1 cellular context compared by ENCODE assay signal in the genomic region with DNA sequence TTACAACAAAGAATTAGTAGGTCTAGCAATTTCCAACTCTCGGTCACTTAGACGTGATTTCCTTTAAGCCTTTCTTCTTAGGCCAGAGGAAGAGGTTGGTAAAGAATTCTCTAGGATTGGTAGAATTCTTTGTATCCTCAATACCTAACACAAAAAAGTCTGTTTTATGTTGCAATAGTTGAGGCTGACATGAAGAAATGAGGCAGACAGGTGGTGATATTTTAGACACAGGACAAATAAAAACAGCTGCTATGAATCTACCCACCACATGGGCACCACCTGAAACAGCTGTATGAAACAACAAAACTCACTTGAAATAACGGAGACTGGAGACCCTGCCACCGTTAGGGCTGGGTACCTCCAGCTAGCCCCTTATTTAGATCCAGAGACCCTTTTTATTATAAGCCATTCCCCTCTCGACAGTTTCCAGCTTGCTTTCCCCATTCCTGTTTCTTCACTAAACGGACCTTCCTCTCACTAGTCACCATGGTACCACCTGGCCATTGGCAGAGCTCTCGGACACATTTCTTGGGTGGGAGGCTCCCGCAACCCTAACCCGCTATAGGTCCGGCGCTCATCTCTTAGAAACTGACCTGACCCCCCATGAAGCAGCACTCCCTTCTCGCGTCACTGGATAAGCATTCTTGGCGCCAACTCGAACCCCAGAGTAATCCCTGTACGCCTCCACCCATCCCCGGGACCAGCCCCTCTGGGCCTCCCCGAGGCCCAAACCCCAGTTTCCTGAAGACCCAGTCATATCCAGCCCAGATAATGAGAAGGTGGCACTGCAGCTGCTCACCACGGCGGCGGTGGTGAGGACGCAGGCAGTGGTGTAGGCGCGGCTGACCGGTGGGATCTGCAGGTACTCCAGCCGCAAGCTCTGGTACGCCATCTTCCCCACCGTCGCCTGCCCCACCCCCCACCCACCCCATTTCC.
TF ChIP-seq lines count a peak whose summit lies in the region.

DERL2 (minus strand) TSS at position 909 of the 936 bp plus-strand sequence; CDS start at position 892, 17 bp downstream.

TF ChIP-seq in HEK293, 187 proteins besides CTCF, POLR2A, EP300 and RAD21 (continued from another document):
- TF ChIP-seq, protein P1, sequence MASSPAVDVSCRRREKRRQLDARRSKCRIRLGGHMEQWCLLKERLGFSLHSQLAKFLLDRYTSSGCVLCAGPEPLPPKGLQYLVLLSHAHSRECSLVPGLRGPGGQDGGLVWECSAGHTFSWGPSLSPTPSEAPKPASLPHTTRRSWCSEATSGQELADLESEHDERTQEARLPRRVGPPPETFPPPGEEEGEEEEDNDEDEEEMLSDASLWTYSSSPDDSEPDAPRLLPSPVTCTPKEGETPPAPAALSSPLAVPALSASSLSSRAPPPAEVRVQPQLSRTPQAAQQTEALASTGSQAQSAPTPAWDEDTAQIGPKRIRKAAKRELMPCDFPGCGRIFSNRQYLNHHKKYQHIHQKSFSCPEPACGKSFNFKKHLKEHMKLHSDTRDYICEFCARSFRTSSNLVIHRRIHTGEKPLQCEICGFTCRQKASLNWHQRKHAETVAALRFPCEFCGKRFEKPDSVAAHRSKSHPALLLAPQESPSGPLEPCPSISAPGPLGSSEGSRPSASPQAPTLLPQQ (tag by site-specific recombination; IDR thresholded peaks at IDR 0.05): peak; percentile 16; the same call in 1 of the 2 replicates
- TF ChIP-seq ZBTB20 (tag by site-specific recombination; IDR thresholded peaks at IDR 0.05) (no peak), ZFHX2 (tag by site-specific recombination; conservative IDR thresholded peaks at IDR 0.05) (peak; percentile 69), KLF8 (tag by site-specific recombination; IDR thresholded peaks at IDR 0.05) (peak; percentile 72), ZNF48 (tag by site-specific recombination; IDR thresholded peaks at IDR 0.05) (no peak), KLF16 (tag by site-specific recombination; IDR thresholded peaks at IDR 0.05) (0 out of 2 replicates have a peak, but pooled peaks have one; percentile 42), GLI4 (tag by site-specific recombination; IDR thresholded peaks at IDR 0.05) (0 out of 2 replicates have a peak, but pooled peaks have one; percentile 58), ZNF140 (tag by site-specific recombination; IDR thresholded peaks at IDR 0.05) (no peak), ZNF350 (tag by site-specific recombination; IDR thresholded peaks at IDR 0.05) (no peak), ZNF16 (tag by site-specific recombination; IDR thresholded peaks at IDR 0.05; ENCODE audit: low read depth) (no peak), ZNF23 (tag by site-specific recombination; IDR thresholded peaks at IDR 0.05; ENCODE audit: borderline replicate concordance) (no peak), ZNF416 (tag by site-specific recombination; IDR thresholded peaks at IDR 0.05) (no peak), ZNF510 (tag by site-specific recombination; IDR thresholded peaks at IDR 0.05; ENCODE audit: insufficient replicate concordance) (no peak), GLIS1 (tag by site-specific recombination; IDR thresholded peaks at IDR 0.05) (peak; percentile 72), KLF7 (tag by site-specific recombination; IDR thresholded peaks at IDR 0.05; ENCODE audit: borderline replicate concordance) (peak; percentile 38; the same call in 1 of the 2 replicates), GFI1B (tag by site-specific recombination; IDR thresholded peaks at IDR 0.05) (no peak), OVOL3 (tag by site-specific recombination; IDR thresholded peaks at IDR 0.05) (no peak), ZNF184 (tag by site-specific recombination; IDR thresholded peaks at IDR 0.05) (0 out of 2 replicates have a peak, but pooled peaks have one; percentile 30), ZNF707 (tag by site-specific recombination; IDR thresholded peaks at IDR 0.05) (no peak), MEIS1 (CRISPR knock-in tag; IDR thresholded peaks at IDR 0.05; ENCODE audit: borderline replicate concordance) (no peak), ZNF24 (tag by site-specific recombination; IDR thresholded peaks at IDR 0.05) (peak; percentile 68; the same call in 1 of the 2 replicates), ZNF423 (tag by site-specific recombination; IDR thresholded peaks at IDR 0.05) (0 out of 2 replicates have a peak, but pooled peaks have one; percentile 23), ZFP41 (tag by site-specific recombination; IDR thresholded peaks at IDR 0.05; ENCODE audit: borderline replicate concordance) (no peak), ZNF324 (tag by site-specific recombination; IDR thresholded peaks at IDR 0.05) (0 out of 2 replicates have a peak, but pooled peaks have one; percentile 46), ZBTB11 (tag by site-specific recombination; conservative IDR thresholded peaks at IDR 0.05; ENCODE audit: low read depth) (peak; percentile 58), ZNF214 (tag by site-specific recombination; IDR thresholded peaks at IDR 0.05; ENCODE audit: borderline replicate concordance) (no peak), ZNF394 (tag by site-specific recombination; IDR thresholded peaks at IDR 0.05; ENCODE audit: borderline replicate concordance) (peak; percentile 42; the same call in 1 of the 2 replicates), ZNF664 (tag by site-specific recombination; IDR thresholded peaks at IDR 0.05) (no peak), ZBTB17 (tag by site-specific recombination; IDR thresholded peaks at IDR 0.05) (no peak), ZNF501 (tag by site-specific recombination; IDR thresholded peaks at IDR 0.05) (peak; percentile 24; the same call in 1 of the 2 replicates), ZNF37A (tag by site-specific recombination; IDR thresholded peaks at IDR 0.05) (no peak), YY2 (tag by site-specific recombination; IDR thresholded peaks at IDR 0.05) (peak; percentile 64), ZNF366 (tag by site-specific recombination; conservative IDR thresholded peaks at IDR 0.05) (no peak), ZNF211 (tag by site-specific recombination; IDR thresholded peaks at IDR 0.05; ENCODE audit: low read depth) (no peak), ZBTB21 (tag by site-specific recombination; IDR thresholded peaks at IDR 0.05) (peak; percentile 49; the same call in 1 of the 2 replicates), ZNF76 (tag by site-specific recombination; IDR thresholded peaks at IDR 0.05; ENCODE audit: borderline replicate concordance, low read depth) (peak; percentile 35; the same call in 1 of the 2 replicates)
- TF ChIP-seq, protein P2, sequence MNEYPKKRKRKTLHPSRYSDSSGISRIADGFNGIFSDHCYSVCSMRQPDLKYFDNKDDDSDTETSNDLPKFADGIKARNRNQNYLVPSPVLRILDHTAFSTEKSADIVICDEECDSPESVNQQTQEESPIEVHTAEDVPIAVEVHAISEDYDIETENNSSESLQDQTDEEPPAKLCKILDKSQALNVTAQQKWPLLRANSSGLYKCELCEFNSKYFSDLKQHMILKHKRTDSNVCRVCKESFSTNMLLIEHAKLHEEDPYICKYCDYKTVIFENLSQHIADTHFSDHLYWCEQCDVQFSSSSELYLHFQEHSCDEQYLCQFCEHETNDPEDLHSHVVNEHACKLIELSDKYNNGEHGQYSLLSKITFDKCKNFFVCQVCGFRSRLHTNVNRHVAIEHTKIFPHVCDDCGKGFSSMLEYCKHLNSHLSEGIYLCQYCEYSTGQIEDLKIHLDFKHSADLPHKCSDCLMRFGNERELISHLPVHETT (tag by site-specific recombination; IDR thresholded peaks at IDR 0.05): no peak
- TF ChIP-seq, protein P3, sequence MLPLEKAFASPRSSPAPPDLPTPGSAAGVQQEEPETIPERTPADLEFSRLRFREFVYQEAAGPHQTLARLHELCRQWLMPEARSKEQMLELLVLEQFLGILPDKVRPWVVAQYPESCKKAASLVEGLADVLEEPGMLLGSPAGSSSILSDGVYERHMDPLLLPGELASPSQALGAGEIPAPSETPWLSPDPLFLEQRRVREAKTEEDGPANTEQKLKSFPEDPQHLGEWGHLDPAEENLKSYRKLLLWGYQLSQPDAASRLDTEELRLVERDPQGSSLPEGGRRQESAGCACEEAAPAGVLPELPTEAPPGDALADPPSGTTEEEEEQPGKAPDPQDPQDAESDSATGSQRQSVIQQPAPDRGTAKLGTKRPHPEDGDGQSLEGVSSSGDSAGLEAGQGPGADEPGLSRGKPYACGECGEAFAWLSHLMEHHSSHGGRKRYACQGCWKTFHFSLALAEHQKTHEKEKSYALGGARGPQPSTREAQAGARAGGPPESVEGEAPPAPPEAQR (tag by site-specific recombination; IDR thresholded peaks at IDR 0.05): no peak
- TF ChIP-seq, protein P4, sequence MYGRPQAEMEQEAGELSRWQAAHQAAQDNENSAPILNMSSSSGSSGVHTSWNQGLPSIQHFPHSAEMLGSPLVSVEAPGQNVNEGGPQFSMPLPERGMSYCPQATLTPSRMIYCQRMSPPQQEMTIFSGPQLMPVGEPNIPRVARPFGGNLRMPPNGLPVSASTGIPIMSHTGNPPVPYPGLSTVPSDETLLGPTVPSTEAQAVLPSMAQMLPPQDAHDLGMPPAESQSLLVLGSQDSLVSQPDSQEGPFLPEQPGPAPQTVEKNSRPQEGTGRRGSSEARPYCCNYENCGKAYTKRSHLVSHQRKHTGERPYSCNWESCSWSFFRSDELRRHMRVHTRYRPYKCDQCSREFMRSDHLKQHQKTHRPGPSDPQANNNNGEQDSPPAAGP (tag by site-specific recombination; IDR thresholded peaks at IDR 0.05): peak; percentile 78; the same call in 1 of the 2 replicates
- TF ChIP-seq, protein P5, sequence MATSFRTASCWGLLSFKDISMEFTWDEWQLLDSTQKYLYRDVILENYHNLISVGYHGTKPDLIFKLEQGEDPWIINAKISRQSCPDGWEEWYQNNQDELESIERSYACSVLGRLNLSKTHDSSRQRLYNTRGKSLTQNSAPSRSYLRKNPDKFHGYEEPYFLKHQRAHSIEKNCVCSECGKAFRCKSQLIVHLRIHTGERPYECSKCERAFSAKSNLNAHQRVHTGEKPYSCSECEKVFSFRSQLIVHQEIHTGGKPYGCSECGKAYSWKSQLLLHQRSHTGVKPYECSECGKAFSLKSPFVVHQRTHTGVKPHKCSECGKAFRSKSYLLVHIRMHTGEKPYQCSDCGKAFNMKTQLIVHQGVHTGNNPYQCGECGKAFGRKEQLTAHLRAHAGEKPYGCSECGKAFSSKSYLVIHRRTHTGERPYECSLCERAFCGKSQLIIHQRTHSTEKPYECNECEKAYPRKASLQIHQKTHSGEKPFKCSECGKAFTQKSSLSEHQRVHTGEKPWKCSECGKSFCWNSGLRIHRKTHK (tag by site-specific recombination; IDR thresholded peaks at IDR 0.05): no peak
- TF ChIP-seq, protein P6, sequence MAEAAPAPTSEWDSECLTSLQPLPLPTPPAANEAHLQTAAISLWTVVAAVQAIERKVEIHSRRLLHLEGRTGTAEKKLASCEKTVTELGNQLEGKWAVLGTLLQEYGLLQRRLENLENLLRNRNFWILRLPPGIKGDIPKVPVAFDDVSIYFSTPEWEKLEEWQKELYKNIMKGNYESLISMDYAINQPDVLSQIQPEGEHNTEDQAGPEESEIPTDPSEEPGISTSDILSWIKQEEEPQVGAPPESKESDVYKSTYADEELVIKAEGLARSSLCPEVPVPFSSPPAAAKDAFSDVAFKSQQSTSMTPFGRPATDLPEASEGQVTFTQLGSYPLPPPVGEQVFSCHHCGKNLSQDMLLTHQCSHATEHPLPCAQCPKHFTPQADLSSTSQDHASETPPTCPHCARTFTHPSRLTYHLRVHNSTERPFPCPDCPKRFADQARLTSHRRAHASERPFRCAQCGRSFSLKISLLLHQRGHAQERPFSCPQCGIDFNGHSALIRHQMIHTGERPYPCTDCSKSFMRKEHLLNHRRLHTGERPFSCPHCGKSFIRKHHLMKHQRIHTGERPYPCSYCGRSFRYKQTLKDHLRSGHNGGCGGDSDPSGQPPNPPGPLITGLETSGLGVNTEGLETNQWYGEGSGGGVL (tag by site-specific recombination; IDR thresholded peaks at IDR 0.05): peak; percentile 41; the same call in 1 of the 2 replicates
- TF ChIP-seq, protein P7, sequence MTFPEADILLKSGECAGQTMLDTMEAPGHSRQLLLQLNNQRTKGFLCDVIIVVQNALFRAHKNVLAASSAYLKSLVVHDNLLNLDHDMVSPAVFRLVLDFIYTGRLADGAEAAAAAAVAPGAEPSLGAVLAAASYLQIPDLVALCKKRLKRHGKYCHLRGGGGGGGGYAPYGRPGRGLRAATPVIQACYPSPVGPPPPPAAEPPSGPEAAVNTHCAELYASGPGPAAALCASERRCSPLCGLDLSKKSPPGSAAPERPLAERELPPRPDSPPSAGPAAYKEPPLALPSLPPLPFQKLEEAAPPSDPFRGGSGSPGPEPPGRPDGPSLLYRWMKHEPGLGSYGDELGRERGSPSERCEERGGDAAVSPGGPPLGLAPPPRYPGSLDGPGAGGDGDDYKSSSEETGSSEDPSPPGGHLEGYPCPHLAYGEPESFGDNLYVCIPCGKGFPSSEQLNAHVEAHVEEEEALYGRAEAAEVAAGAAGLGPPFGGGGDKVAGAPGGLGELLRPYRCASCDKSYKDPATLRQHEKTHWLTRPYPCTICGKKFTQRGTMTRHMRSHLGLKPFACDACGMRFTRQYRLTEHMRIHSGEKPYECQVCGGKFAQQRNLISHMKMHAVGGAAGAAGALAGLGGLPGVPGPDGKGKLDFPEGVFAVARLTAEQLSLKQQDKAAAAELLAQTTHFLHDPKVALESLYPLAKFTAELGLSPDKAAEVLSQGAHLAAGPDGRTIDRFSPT (tag by site-specific recombination; IDR thresholded peaks at IDR 0.05): no peak
